Comparison of ENCODE assay signal across 26 cellular contexts in genomic region chr5:75190227-75190626, GRCh38.
"Had no signal": no experiment of that assay in that cellular context is flagged by ENCODE, and none has a peak within 500 bp of the region (broad histone marks: within the 10 kb centered on the region; RNA-seq: fewer than 3 reads in every experiment).

No MANE protein-coding gene starts in this region.

- H3K27ac ChIP-seq: stomach, suprapubic skin, testis, thoracic aorta, thyroid gland, tibial artery, tibial nerve, transverse colon, upper lobe of left lung, upper lobe of right lung, uterus, vagina had no signal

- H3K4me1 ChIP-seq: stomach, suprapubic skin, testis, thyroid gland, tibial artery, tibial nerve, transverse colon, upper lobe of left lung, upper lobe of right lung, uterus, vagina had no signal

- H3K27me3 ChIP-seq: stomach, suprapubic skin, testis, thyroid gland, tibial artery, tibial nerve, upper lobe of left lung, upper lobe of right lung, uterus, vagina had no signal

- H3K36me3 ChIP-seq: stomach, suprapubic skin, thoracic aorta, thyroid gland, tibial artery, tibial nerve, transverse colon, upper lobe of left lung, upper lobe of right lung, uterus, vagina had no signal

- FAIRE-seq: urothelium cell line had no signal

- ATAC-seq: stimulated activated effector memory CD8-positive, alpha-beta T cell treated with anti-CD3 and anti-CD28 coated beads, Interleukin-12 subunit alpha, Interleukin-12 subunit beta, amount 100 ng/mL, for 72 hours; stimulated activated memory B cell treated with anti-CD40 and anti-IgM and Interleukin-4, amounts not matched to agents 10 μg/mL and 1 μg/mL and 100 μg/mL, for 72 hours; stimulated activated naive B cell treated with anti-CD40 and anti-IgM and Interleukin-4, amounts not matched to agents 10 μg/mL and 1 μg/mL and 100 μg/mL, for 72 hours; stimulated activated naive CD8-positive, alpha-beta T cell treated with anti-CD3 and anti-CD28 coated beads, Interleukin-15, amount 100 ng/mL, for 72 hours; stimulated activated naive CD8-positive, alpha-beta T cell treated with anti-CD3 and anti-CD28 coated beads, Interleukin-15, Interleukin-2, amounts not matched to agents 100 U/mL and 50 U/mL, for 24 hours; upper lobe of right lung had no signal

- H3K4me3 ChIP-seq: stomach, suprapubic skin, testis, thoracic aorta, thyroid gland, tibial artery, tibial nerve, transverse colon, upper lobe of left lung, upper lobe of right lung, uterus, vagina had no signal

- H3K9me3 ChIP-seq: stomach, suprapubic skin, testis, thoracic aorta, thyroid gland, tibial artery, tibial nerve, transverse colon, upper lobe of left lung, upper lobe of right lung, uterus, vagina had no signal

- DNase-seq: stimulated activated CD4-positive, alpha-beta T cell treated with anti-CD3 and anti-CD28 coated beads, Interleukin-2, amount 100 ng/mL, for 48 hours; stimulated activated CD4-positive, alpha-beta T cell treated with anti-CD3 and anti-CD28 coated beads, Interleukin-4, amount 100 ng/mL, for 1 hour; stimulated activated CD4-positive, alpha-beta T cell treated with anti-CD3 and anti-CD28 coated beads, Interleukin-4, amount 100 ng/mL, for 24 hours; stimulated activated CD4-positive, alpha-beta T cell treated with anti-CD3 and anti-CD28 coated beads, Interleukin-4, amount 100 ng/mL, for 4 hours; stimulated activated CD8-positive, alpha-beta memory T cell treated with anti-CD3 and anti-CD28 coated beads, Interleukin-4, amount 100 ng/mL, for 48 hours; stimulated activated naive B cell treated with anti-CD40 and anti-IgM and Interleukin-4, amounts not matched to agents 10 μg/mL and 1 μg/mL and 100 μg/mL, for 72 hours; stimulated activated naive CD4-positive, alpha-beta T cell; stimulated activated naive CD4-positive, alpha-beta T cell treated with Interleukin-2 at 50 U/mL for 16 hours; stimulated activated naive CD8-positive, alpha-beta T cell treated with anti-CD3 and anti-CD28 coated beads, Interleukin-15, amount 100 ng/mL, for 72 hours; stimulated activated naive CD8-positive, alpha-beta T cell treated with anti-CD3 and anti-CD28 coated beads, Interleukin-15, Interleukin-2, amounts not matched to agents 100 U/mL and 50 U/mL, for 24 hours; stomach; substantia nigra; testis; thyroid gland; tibial artery; transverse colon; upper lobe of left lung; upper lobe of right lung; uterus had no signal
